ENCODE assay signal across 10 cellular contexts in the genomic region with DNA sequence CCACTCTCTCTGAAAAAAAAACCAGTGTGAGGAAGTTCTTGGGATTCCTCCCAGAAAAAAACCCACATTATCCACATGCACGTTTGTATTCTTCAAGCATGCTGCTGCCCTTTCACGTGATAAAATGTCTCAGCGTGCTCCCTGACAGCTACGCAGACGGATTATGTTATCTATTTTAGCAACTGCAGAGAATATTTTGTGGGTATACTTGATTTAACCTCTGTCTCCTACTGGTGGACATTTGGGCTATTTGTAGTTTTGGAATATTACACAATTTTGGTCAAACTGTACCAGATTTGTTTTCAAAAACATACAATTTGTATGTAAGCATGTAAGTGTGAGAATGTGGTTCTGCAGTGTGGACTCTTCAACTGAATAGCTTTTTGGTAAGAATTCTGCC. TPM values are rescaled to one million over a fixed set of nuclear protein-coding genes. Genes with fewer than 3 reads are reported as not detected.
A peak's percentile ranks its signal among the peaks of the same experiment; 100 is the strongest.
DNase-seq lines count a peak whose midpoint lies in the region; ATAC-seq lines count a peak whose summit lies in the region.
"Had no signal": no experiment of that assay in that cellular context is flagged by ENCODE, and none has a peak within 500 bp of the region (broad histone marks: within the 10 kb centered on the region; RNA-seq: fewer than 3 reads in every experiment).

No MANE protein-coding gene starts in this region.

- no peaks in the 10 kb centered on the region for H3K9me3 ChIP-seq in CD8-positive, alpha-beta memory T cell (ENCODE audit: low read length)

- H3K36me3 Mint-ChIP-seq in CD8-positive, alpha-beta memory T cell: peaks cover 0 to 17% (median 0%) of the 10 kb centered on the region in 3 donors
- H3K36me3 Mint-ChIP-seq in T-cell: peaks cover 3% of the 10 kb centered on the region

- H3K27me3 ChIP-seq in CD8-positive, alpha-beta memory T cell (ENCODE audit: insufficient read depth, low read length, poor library complexity, severe bottlenecking): no peaks in the 10 kb centered on the region

- H3K4me1 ChIP-seq in CD8-positive, alpha-beta memory T cell (ENCODE audit: insufficient read depth, low read length): peaks cover 93% of the 10 kb centered on the region

- H3K9me3 Mint-ChIP-seq in CD8-positive, alpha-beta memory T cell: no peaks in the 10 kb centered on the region
- no peaks in the 10 kb centered on the region for H3K9me3 Mint-ChIP-seq in T-cell

- ATAC-seq in T-cell (replicated peaks in 1 of 4) (no peak), HG03439 (IDR thresholded peaks at IDR 0.05; ENCODE audit: unreplicated experiment) (no peak), HG02852 (IDR thresholded peaks at IDR 0.05; ENCODE audit: unreplicated experiment) (no peak)

- peak overlapping the region; percentile 68 to 92 (median 84) for H3K4me3 Mint-ChIP-seq in CD8-positive, alpha-beta memory T cell
- H3K4me3 Mint-ChIP-seq in T-cell: peak overlapping the region; percentile 69 to 84 (median 78)

- no peak overlapping the region for H3K27ac ChIP-seq in CD8-positive, alpha-beta memory T cell (ENCODE audit: low read depth, low read length)

- peak overlapping the region; percentile 26 to 96 (median 89) for H3K27ac Mint-ChIP-seq in CD8-positive, alpha-beta memory T cell
- peak overlapping the region; percentile 88 to 95 for H3K27ac Mint-ChIP-seq in T-cell

- no peaks in the 10 kb centered on the region for H3K36me3 ChIP-seq in CD8-positive, alpha-beta memory T cell (ENCODE audit: insufficient read depth, low read length)

- peak overlapping the region; percentile 33 for H3K4me3 ChIP-seq in CD8-positive, alpha-beta memory T cell (ENCODE audit: low read length)

- DNase-seq in CD8-positive, alpha-beta memory T cell: no peak
- DNase-seq in T-cell (no peak), fibroblast of gingiva (ENCODE audit: low read depth) (peak; percentile 57), pons (ENCODE audit: low spot score) (peak; percentile 49), HuH-7.5 (ENCODE audit: low spot score) (no peak), NCI-H1436 treated with DMSO at 0.1 percent for 48 hours (lab: John Stamatoyannopoulos, UW) (no peak)
- DNase-seq: GF-D8, NCI-H2081 treated with DMSO at 0.1 percent for 48 hours had no signal

- POLR2A ChIA-PET in CD8-positive, alpha-beta memory T cell (lab: Charles Lee): interaction anchor here (0.6 to 3.1 kb wide), 2 partner anchors 7 to 42 kb away, joined by 3 to 23 read pairs; no protein-coding TSS in a partner anchor
- POLR2A ChIA-PET in T-cell (lab: Charles Lee): no interaction called here

- peaks cover 78 to 92% (median 92%) of the 10 kb centered on the region in 3 donors for H3K4me1 Mint-ChIP-seq in CD8-positive, alpha-beta memory T cell
- peaks cover 93 to 95% (median 94%) of the 10 kb centered on the region in 3 donors for H3K4me1 Mint-ChIP-seq in T-cell

- no peaks in the 10 kb centered on the region for H3K27me3 Mint-ChIP-seq in CD8-positive, alpha-beta memory T cell
- H3K27me3 Mint-ChIP-seq in T-cell: no peaks in the 10 kb centered on the region

- CTCF ChIA-PET in CD8-positive, alpha-beta memory T cell (lab: Charles Lee): interaction anchor here (1.3 to 4.8 kb wide), 5 partner anchors 8 to 54 kb away, joined by 4 to 29 read pairs (median 9); no protein-coding TSS in a partner anchor
- CTCF ChIA-PET in T-cell (lab: Charles Lee): interaction anchor here in 1 of 2 donors (0.5 to 1.4 kb wide), 3 partner anchors 27 to 227 kb away, joined by 3 to 6 read pairs (median 4); no protein-coding TSS in a partner anchor

RNA-seq across cellular contexts. Expression of a gene that starts 10.7 kb away (rescaled TPM):
- total RNA-seq in CD8-positive, alpha-beta memory T cell: 100 to 1,000 TPM; 146 TPM
- polyA plus RNA-seq in CD8-positive, alpha-beta memory T cell: 42.1 TPM
- 100 to 1,000 TPM; 259 to 375 (median 370) TPM for total RNA-seq in T-cell

Comparison
In these comparisons a context has a peak if more than half of its experiments do, and no peak if none do; other contexts are left out.
1. DNase-seq: peak in fibroblast of gingiva (single experiment) and pons (single experiment); none in CD8-positive, alpha-beta memory T cell (0 of 5), T-cell (0 of 34), HuH-7.5 (single experiment) and NCI-H1436 treated with DMSO at 0.1 percent for 48 hours (single experiment).